6 cellular contexts compared by ENCODE assay signal in the genomic region with DNA sequence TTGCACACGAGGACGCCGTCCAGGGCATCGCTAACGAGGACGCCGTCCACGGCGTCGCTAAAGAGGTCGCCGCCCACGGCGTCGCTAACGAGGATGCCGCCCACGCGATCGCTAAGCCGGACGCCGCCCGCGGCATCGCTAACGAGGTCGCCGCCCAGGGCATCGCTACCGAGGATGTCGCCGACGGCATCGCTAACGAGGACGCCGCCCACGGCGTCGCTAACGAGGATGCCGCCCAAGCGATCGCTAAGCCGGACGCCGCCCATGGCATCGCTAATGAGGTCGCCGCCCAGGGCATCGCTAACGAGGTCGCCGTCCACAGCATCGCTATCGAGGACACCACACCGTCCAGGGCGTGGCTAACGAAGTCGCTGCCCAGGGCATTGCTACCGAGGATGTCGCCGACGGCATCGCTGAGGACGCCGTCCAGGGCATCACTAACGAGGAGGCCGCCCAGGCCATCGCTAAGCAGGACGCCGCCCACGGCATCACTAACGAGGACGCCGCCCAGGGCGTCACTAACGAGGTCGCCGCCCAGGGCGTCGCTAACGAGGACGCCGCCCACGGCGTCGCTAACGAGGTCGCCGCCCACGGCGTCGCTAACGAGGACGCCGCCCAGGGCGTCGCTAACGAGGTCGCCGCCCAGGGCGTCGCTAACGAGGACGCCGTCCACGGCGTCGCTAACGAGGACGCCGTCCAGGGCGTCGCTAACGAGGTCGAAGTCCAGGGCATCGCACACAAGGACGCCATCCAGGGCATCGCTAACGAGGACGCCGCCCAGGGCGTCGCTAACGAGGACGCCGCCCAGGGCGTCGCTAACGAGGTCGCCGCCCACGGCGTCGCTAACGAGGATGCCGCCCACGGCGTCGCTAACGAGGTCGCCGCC. TPM values are rescaled to one million over a fixed set of nuclear protein-coding genes. Genes with fewer than 3 reads are reported as not detected.
DNase-seq lines count a peak whose midpoint lies in the region; ATAC-seq, FAIRE-seq and TF ChIP-seq lines count a peak whose summit lies in the region.
"Not testable (repeated sequence)": the region's sequence is repeated elsewhere in the genome, so short reads cannot be mapped to it uniquely, and the experiment has no call there.

No MANE protein-coding gene starts in this region.

- not testable (repeated sequence) for H3K27me3 Mint-ChIP-seq in activated CD4-positive, alpha-beta T cell treated with anti-CD3 and anti-CD28 coated beads, Interleukin-2, amount 10 ng/mL, durations not matched to agents 24 days and 14 days

- H2BK120ac ChIP-seq in neuronal stem cell (ENCODE audit: low read depth, low read length) = not testable (repeated sequence)

- not testable (repeated sequence) for TF ChIP-seq POLR2A in K562 (conservative IDR thresholded peaks at IDR 0.05)

- POLR2A ChIA-PET in HEK293 (lab: Yijun Ruan, JAX); K562 (lab: Yijun Ruan, JAX): not testable (repeated sequence)

- not testable (repeated sequence) for H3K4ac ChIP-seq in neuronal stem cell (ENCODE audit: low read length)

- H3K27me3 ChIP-seq in K562 (ENCODE audit: control insufficient read depth in 2 of 2, insufficient read depth in 2 of 2, low read length in 2 of 2) = peaks cover 10 to 15% of the 10 kb centered on the region in 2 experiments; a peak in 4 of 5 replicates
- H3K27me3 ChIP-seq in neuronal stem cell (ENCODE audit: control insufficient read depth in 3 of 3, insufficient read depth in 3 of 3, low read depth in 1 of 3, low read length in 3 of 3) = not testable (repeated sequence)

- in situ Hi-C loops in K562 (cut with MboI) = not testable (repeated sequence)

- not testable (repeated sequence) for TF ChIP-seq RAD21 in K562 (CRISPR knock-in tag; conservative IDR thresholded peaks at IDR 0.05 in 1 of 2, IDR thresholded peaks at IDR 0.05 in 1 of 2)

- H3K4me1 Mint-ChIP-seq in activated CD4-positive, alpha-beta T cell treated with anti-CD3 and anti-CD28 coated beads, Interleukin-2, amount 10 ng/mL, durations not matched to agents 24 days and 14 days = peaks cover 17% of the 10 kb centered on the region

- not testable (repeated sequence) for FAIRE-seq in K562 (lab: Jason Lieb, UNC)

- DNase-seq in activated CD4-positive, alpha-beta T cell treated with anti-CD3 and anti-CD28 coated beads, Interleukin-2, amount 10 ng/mL, durations not matched to agents 24 days and 14 days = peak; percentile 53
- peak in 1 of 4 experiments; percentile 0 for DNase-seq in K562 (ENCODE audit: extremely low read depth in 1 of 4, low spot score in 3 of 4)
- peak; percentile 4 for DNase-seq in islet precursor cell
- DNase-seq in neuronal stem cell (ENCODE audit: low spot score) = not testable (repeated sequence)
- DNase-seq in ureter (ENCODE audit: low spot score) = peak; percentile 25

- H2BK5ac ChIP-seq in neuronal stem cell (ENCODE audit: low read length) = not testable (repeated sequence)

- CTCF ChIA-PET in HEK293 (lab: Yijun Ruan, JAX); K562 (lab: Yijun Ruan, JAX; ENCODE audit: low intra/inter-chr PET ratio): not testable (repeated sequence)

- H3K36me3 Mint-ChIP-seq in activated CD4-positive, alpha-beta T cell treated with anti-CD3 and anti-CD28 coated beads, Interleukin-2, amount 10 ng/mL, durations not matched to agents 24 days and 14 days (ENCODE audit: low read depth) = not testable (repeated sequence)

- not testable (repeated sequence) for ATAC-seq in K562

- not testable (repeated sequence) for TF ChIP-seq EP300 in K562 (IDR thresholded peaks at IDR 0.05; ENCODE audit: low read length)

- H3K18ac ChIP-seq in neuronal stem cell (ENCODE audit: low read length) = not testable (repeated sequence)

- H4K8ac ChIP-seq in neuronal stem cell (ENCODE audit: low read depth, low read length) = peak overlapping the region; percentile 43

- not testable (repeated sequence) for H4K20me1 ChIP-seq in K562 (replicated peaks; ENCODE audit: control insufficient read depth, insufficient read depth, low read length)

- not testable (repeated sequence) for TF ChIP-seq CTCF in HEK293 (tag by site-specific recombination; IDR thresholded peaks at IDR 0.05); K562 (IDR thresholded peaks at IDR 0.05 in 2 of 3, conservative IDR thresholded peaks at IDR 0.05 in 1 of 3; ENCODE audit: insufficient read depth in 2 of 3, low read depth in 1 of 3, low read length in 3 of 3)

- intact Hi-C loops in activated CD4-positive, alpha-beta T cell treated with anti-CD3 and anti-CD28 coated beads, Interleukin-2, amount 10 ng/mL, durations not matched to agents 24 days and 14 days (cut with micrococcal nuclease); K562 (cut with micrococcal nuclease): not testable (repeated sequence)

- not testable (repeated sequence) for H3K79me1 ChIP-seq in neuronal stem cell (ENCODE audit: low read depth, low read length)

- WGBS in K562 (ENCODE audit: insufficient coverage, low coverage, missing lambda C conversion rate) = 84% methylated on average over 84 of the region's 145 CpGs
- no CpG with 5 or more reads among the region's 145 CpGs for WGBS in neuronal stem cell (ENCODE audit: extremely low coverage in 2 of 2, insufficient read length in 2 of 2, insufficient replicate concordance in 1 of 2), 2 donors

- not testable (repeated sequence) for H3K14ac ChIP-seq in neuronal stem cell (ENCODE audit: low read length)

- H4K91ac ChIP-seq in neuronal stem cell (ENCODE audit: low read depth, low read length, poor library complexity) = not testable (repeated sequence)

- H3K4me3 Mint-ChIP-seq in activated CD4-positive, alpha-beta T cell treated with anti-CD3 and anti-CD28 coated beads, Interleukin-2, amount 10 ng/mL, durations not matched to agents 24 days and 14 days = not testable (repeated sequence)

- H2AK5ac ChIP-seq in neuronal stem cell (ENCODE audit: low read depth, low read length) = not testable (repeated sequence)

- H3K9ac ChIP-seq in K562 (ENCODE audit: insufficient read depth in 1 of 2, low read depth in 2 of 2, low read length in 2 of 2); neuronal stem cell (ENCODE audit: low read depth, low read length, poor library complexity): not testable (repeated sequence)

- H3K27ac ChIP-seq in HEK293 (ENCODE audit: extremely low read depth, low read depth, low read length); K562 (ENCODE audit: extremely low read depth, low read depth, low read length): not testable (repeated sequence)
- H3K27ac ChIP-seq in neuronal stem cell (replicated peaks; ENCODE audit: low read length) = peak overlapping the region; percentile 63

- not testable (repeated sequence) for H3K4me2 ChIP-seq in K562 (ENCODE audit: insufficient read depth, low read length); neuronal stem cell (ENCODE audit: insufficient read depth, low read length, poor library complexity, severe bottlenecking)

- not testable (repeated sequence) for H3K9me3 ChIP-seq in HEK293 (ENCODE audit: control insufficient read depth, insufficient read depth, low read depth, low read length); neuronal stem cell (replicated peaks in 1 of 2; ENCODE audit: control insufficient read depth in 2 of 2, insufficient read depth in 1 of 2, low read depth in 1 of 2, low read length in 2 of 2)
- H3K9me3 ChIP-seq in K562 (replicated peaks; ENCODE audit: control insufficient read depth, insufficient read depth, low read depth, low read length) = peaks cover 11% of the 10 kb centered on the region

- not testable (repeated sequence) for H3K4me1 ChIP-seq in HEK293 (ENCODE audit: control insufficient read depth, insufficient read depth, low read length); neuronal stem cell (ENCODE audit: control insufficient read depth in 2 of 2, insufficient read depth in 1 of 2, low read depth in 1 of 2, low read length in 2 of 2)
- H3K4me1 ChIP-seq in K562 (replicated peaks in 1 of 2; ENCODE audit: control insufficient read depth in 2 of 2, insufficient read depth in 2 of 2, low read length in 2 of 2) = peaks cover 0 to 11% of the 10 kb centered on the region in 2 experiments; a peak in 1 of 5 replicates

- not testable (repeated sequence) for BruUV-seq in K562 (replicated peaks; lab: Mats Ljungman, UMichigan)

- H3K9me3 Mint-ChIP-seq in activated CD4-positive, alpha-beta T cell treated with anti-CD3 and anti-CD28 coated beads, Interleukin-2, amount 10 ng/mL, durations not matched to agents 24 days and 14 days = not testable (repeated sequence)

- H3K79me2 ChIP-seq in K562 (ENCODE audit: control insufficient read depth, insufficient read depth, low read length) = not testable (repeated sequence)

- not testable (repeated sequence) for H3K36me3 ChIP-seq in HEK293 (ENCODE audit: control insufficient read depth in 2 of 2, insufficient read depth in 1 of 2, low read length in 2 of 2); K562 (ENCODE audit: control insufficient read depth, insufficient read depth, low read length); neuronal stem cell (replicated peaks in 1 of 2; ENCODE audit: control insufficient read depth in 2 of 2, insufficient read depth in 2 of 2, low read length in 2 of 2)

- not testable (repeated sequence) for H2AFZ ChIP-seq in K562 (ENCODE audit: low read depth, low read length); neuronal stem cell (ENCODE audit: low read length)

- not testable (repeated sequence) for H3K27ac Mint-ChIP-seq in activated CD4-positive, alpha-beta T cell treated with anti-CD3 and anti-CD28 coated beads, Interleukin-2, amount 10 ng/mL, durations not matched to agents 24 days and 14 days

- not testable (repeated sequence) for H2BK12ac ChIP-seq in neuronal stem cell (ENCODE audit: low read length)

- H3K4me3 ChIP-seq in HEK293 (ENCODE audit: low read depth, low read length); K562; neuronal stem cell (ENCODE audit: low read length in 2 of 2): not testable (repeated sequence)

- H3K9me1 ChIP-seq in K562 (ENCODE audit: control insufficient read depth, insufficient read depth, low read length) = not testable (repeated sequence)

- H2BK15ac ChIP-seq in neuronal stem cell (ENCODE audit: low read length) = not testable (repeated sequence)

- H3K23ac ChIP-seq in neuronal stem cell (ENCODE audit: low read depth, low read length, poor library complexity) = not testable (repeated sequence)

RNA-seq across cellular contexts. Expression of a gene that starts 32.8 kb away (rescaled TPM):
- 15.6 and 17.0 TPM in 2 replicates for total RNA-seq in activated CD4-positive, alpha-beta T cell treated with anti-CD3 and anti-CD28 coated beads, Interleukin-2, amount 10 ng/mL, durations not matched to agents 24 days and 14 days
- 36.8 and 68.2 TPM in 2 replicates for total RNA-seq in K562 (2011; cell fraction: chromatin; rRNA removed; ENCODE audit: low replicate concordance)
- 55.4 and 63.2 TPM in 2 replicates for total RNA-seq in K562 (2011; cell fraction: nucleolus; rRNA removed)
- 50.2 and 53.7 TPM in 2 replicates for total RNA-seq in K562 (2011; cell fraction: nucleoplasm; rRNA removed)
- total RNA-seq in K562 (2014; rRNA removed) (49.2 and 56.7 TPM in 2 replicates), K562 (2014; rRNA removed; fragmentation: Illumina TruSeq; extraction: Trizol) (17.4 and 20.5 TPM in 2 replicates), K562 (2015; rRNA removed; fragmentation: Illumina TruSeq; extraction: Trizol) (31.5 and 32.5 TPM in 2 replicates), K562 (2021) (53.5 and 55.7 TPM in 2 replicates), ureter (9.0 TPM)
- polyA plus RNA-seq in K562 (2011; rRNA removed) (33.8 and 49.7 TPM in 2 replicates), K562 (2014; fragmentation: Illumina TruSeq; extraction: Trizol) (22.8 and 24.5 TPM in 2 replicates), K562 (2014; fragmentation: Nextera tagmentation; extraction: Ambion mirVana) (1 to 10 TPM; 2.4 to 3.7 TPM), K562 (2014; rRNA removed) (37.1 and 62.8 TPM in 2 replicates)
- 56.9 and 67.4 TPM in 2 replicates for polyA plus RNA-seq in K562 (2011; cell fraction: cytosol; rRNA removed)
- 42.8 and 56.1 TPM in 2 replicates for polyA plus RNA-seq in K562 (2011; cell fraction: nucleus; rRNA removed)
- 31.5 and 39.9 TPM in 2 replicates for polyA plus RNA-seq in K562 (2012)
- 32.6 and 33.0 TPM in 2 replicates for polyA minus RNA-seq in K562 (2011; rRNA and poly(A)+ RNA removed)
- polyA minus RNA-seq in K562 (2011; cell fraction: cytosol; rRNA and poly(A)+ RNA removed) = 39.3 and 58.2 TPM in 2 replicates
- 23.6 and 28.3 TPM in 2 replicates for polyA minus RNA-seq in K562 (2011; cell fraction: nucleus; rRNA and poly(A)+ RNA removed)
- 20.1 TPM for polyA plus RNA-seq in neuronal stem cell (2013, experiment 1 of 2)
- 20.2 TPM for polyA plus RNA-seq in neuronal stem cell (2013, experiment 2 of 2)

RNA-seq across cellular contexts. Expression of a gene that starts 41.2 kb away (rescaled TPM):
- 37.2 TPM in 2 replicates for total RNA-seq in activated CD4-positive, alpha-beta T cell treated with anti-CD3 and anti-CD28 coated beads, Interleukin-2, amount 10 ng/mL, durations not matched to agents 24 days and 14 days
- total RNA-seq in K562 (2011; cell fraction: chromatin; rRNA removed; ENCODE audit: low replicate concordance) = 5.8 and 25.8 TPM in 2 replicates
- total RNA-seq in K562 (2011; cell fraction: nucleolus; rRNA removed) = 37.9 and 39.6 TPM in 2 replicates
- total RNA-seq in K562 (2011; cell fraction: nucleoplasm; rRNA removed) = 19.9 and 28.5 TPM in 2 replicates
- 151 and 163 TPM in 2 replicates for total RNA-seq in K562 (2014; rRNA removed)
- 14.1 and 20.0 TPM in 2 replicates for total RNA-seq in K562 (2014; rRNA removed; fragmentation: Illumina TruSeq; extraction: Trizol)
- 78.1 and 78.6 TPM in 2 replicates for total RNA-seq in K562 (2015; rRNA removed; fragmentation: Illumina TruSeq; extraction: Trizol)
- 95.3 and 101 TPM in 2 replicates for total RNA-seq in K562 (2021)
- polyA plus RNA-seq in K562 (2011; rRNA removed) = 51.0 and 88.0 TPM in 2 replicates
- 116 and 204 TPM in 2 replicates for polyA plus RNA-seq in K562 (2011; cell fraction: cytosol; rRNA removed)
- polyA plus RNA-seq in K562 (2011; cell fraction: nucleus; rRNA removed) = 72.9 and 95.1 TPM in 2 replicates
- 80.6 and 161 TPM in 2 replicates for polyA plus RNA-seq in K562 (2012)
- 40.4 and 66.5 TPM in 2 replicates for polyA plus RNA-seq in K562 (2014; fragmentation: Illumina TruSeq; extraction: Trizol)
- polyA plus RNA-seq in K562 (2014; fragmentation: Nextera tagmentation; extraction: Ambion mirVana) = 1 to 10 TPM; 3.6 to 8.1 TPM
- 113 and 117 TPM in 2 replicates for polyA plus RNA-seq in K562 (2014; rRNA removed)
- polyA minus RNA-seq in K562 (2011; rRNA and poly(A)+ RNA removed) = 14.8 and 17.4 TPM in 2 replicates
- 35.4 and 39.9 TPM in 2 replicates for polyA minus RNA-seq in K562 (2011; cell fraction: cytosol; rRNA and poly(A)+ RNA removed)
- polyA minus RNA-seq in K562 (2011; cell fraction: nucleus; rRNA and poly(A)+ RNA removed) = 29.2 and 43.1 TPM in 2 replicates
- polyA plus RNA-seq in neuronal stem cell (2013, experiment 1 of 2) = 26.0 TPM
- 25.8 TPM for polyA plus RNA-seq in neuronal stem cell (2013, experiment 2 of 2)
- total RNA-seq in ureter = 31.4 TPM
